Comparison of ENCODE assay signal across 17 cellular contexts in the genomic region with DNA sequence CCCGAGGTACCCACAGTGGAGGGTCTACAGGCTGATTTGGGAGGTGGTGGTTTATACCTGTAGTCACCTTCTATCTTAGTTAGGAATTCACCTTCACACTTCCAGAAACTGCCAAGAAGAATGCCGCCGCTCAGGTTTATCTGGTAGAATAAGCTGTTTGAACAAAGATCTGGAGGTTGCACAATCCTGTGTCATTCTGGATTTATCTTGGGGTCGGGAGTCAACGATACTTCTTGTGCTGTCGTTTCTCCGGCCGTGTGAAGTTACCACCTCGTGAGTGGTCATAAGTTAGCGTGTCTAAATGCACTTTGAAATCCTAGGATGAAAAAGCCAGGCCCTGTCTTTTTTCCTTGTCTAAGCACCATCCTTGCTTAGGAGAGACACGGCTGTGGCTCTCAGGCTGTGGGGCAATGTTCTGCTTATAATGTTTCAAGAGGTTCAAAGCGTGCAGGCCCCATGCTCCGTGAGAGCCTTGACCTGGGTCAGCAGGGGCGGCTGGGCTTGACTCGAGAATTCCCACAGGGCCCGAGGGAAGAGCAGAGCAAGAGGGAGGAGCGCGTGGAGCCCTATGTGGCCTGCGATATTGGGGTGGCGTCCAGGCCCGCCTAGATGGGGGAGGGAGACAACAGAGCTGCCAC. TPM values are rescaled to one million over a fixed set of nuclear protein-coding genes. Genes with fewer than 3 reads are reported as not detected.
DNase-seq lines count a peak whose midpoint lies in the region; ATAC-seq and TF ChIP-seq lines count a peak whose summit lies in the region.
"Had no signal": no experiment of that assay in that cellular context is flagged by ENCODE, and none has a peak within 500 bp of the region (broad histone marks: within the 10 kb centered on the region; RNA-seq: fewer than 3 reads in every experiment).

No MANE protein-coding gene starts in this region.

- TF ChIP-seq CTCF in foreskin fibroblast (IDR thresholded peaks at IDR 0.05; ENCODE audit: low read depth, low read length): no peak

- no peak overlapping the region for H3K27ac ChIP-seq in BLaER1 treated with 17β-estradiol and CSF1 and Interleukin-3, amounts not matched to agents 10 nM and 100 nM
- H3K27ac ChIP-seq in epithelial cell of prostate: no peak overlapping the region
- H3K27ac ChIP-seq: ascending aorta, parathyroid adenoma had no signal

- peaks cover 14 to 54% (median 24%) of the 10 kb centered on the region in 11 experiments for H3K36me3 ChIP-seq in BLaER1 treated with 17β-estradiol and CSF1 and Interleukin-3, amounts not matched to agents 10 nM and 100 nM

- ATAC-seq in HG02970 (IDR thresholded peaks at IDR 0.05; ENCODE audit: low FRiP score, unreplicated experiment): no peak
- no peak for ATAC-seq in GM18502 (IDR thresholded peaks at IDR 0.05; ENCODE audit: poor library complexity, unreplicated experiment)

- DNase-seq in epithelial cell of prostate (ENCODE audit: low read depth, low spot score) (peak; percentile 34), mucosa of gallbladder (ENCODE audit: low spot score) (peak; percentile 59), foreskin fibroblast (no peak)
- no peak for DNase-seq in activated CD4-positive, CD25-positive, alpha-beta regulatory T cell treated with anti-CD3 and anti-CD28 coated beads, Interleukin-2, amount 50 U/mL, for 72 hours
- DNase-seq: DMS 273 treated with DMSO at 0.1 percent for 48 hours; effector CD8-positive, alpha-beta T cell; head of caudate nucleus; NCI-H1105; T-helper 1 cell had no signal

- no peak for TF ChIP-seq RAD21 in Ishikawa (IDR thresholded peaks at IDR 0.05; ENCODE audit: low read depth)

- no peak for TF ChIP-seq EP300 in Ishikawa (IDR thresholded peaks at IDR 0.05; ENCODE audit: borderline replicate concordance)

- H4K20me1 ChIP-seq in BLaER1 treated with 17β-estradiol and CSF1 and Interleukin-3, amounts not matched to agents 10 nM and 100 nM: peaks cover 0 to 69% (median 40%) of the 10 kb centered on the region in 11 experiments; a peak in 19 of 22 replicates

- H3K9ac ChIP-seq in BLaER1 treated with 17β-estradiol and CSF1 and Interleukin-3, amounts not matched to agents 10 nM and 100 nM: no peak overlapping the region; a peak in 1 of 22 replicates
- H3K9ac ChIP-seq: parathyroid adenoma had no signal

- peak overlapping the region in 10 of 11 experiments; percentile 19 to 54 (median 33); a peak in 15 of 22 replicates for H3K4me2 ChIP-seq in BLaER1 treated with 17β-estradiol and CSF1 and Interleukin-3, amounts not matched to agents 10 nM and 100 nM

- H3K27me3 ChIP-seq in BLaER1 treated with 17β-estradiol and CSF1 and Interleukin-3, amounts not matched to agents 10 nM and 100 nM: no peaks in the 10 kb centered on the region
- H3K27me3 ChIP-seq: ascending aorta had no signal

- H3K9me3 ChIP-seq in BLaER1 treated with 17β-estradiol and CSF1 and Interleukin-3, amounts not matched to agents 10 nM and 100 nM (replicated peaks in 1 of 11): no peaks in the 10 kb centered on the region
- H3K9me3 ChIP-seq: ascending aorta had no signal

- H3K4me3 ChIP-seq in BLaER1 treated with 17β-estradiol and CSF1 and Interleukin-3, amounts not matched to agents 10 nM and 100 nM: no peak overlapping the region
- H3K4me3 ChIP-seq in foreskin fibroblast (ENCODE audit: low read depth in 1 of 2, low read length in 2 of 2): no peak overlapping the region
- H3K4me3 ChIP-seq: ascending aorta had no signal

- H3K4me1 ChIP-seq in BLaER1 treated with 17β-estradiol and CSF1 and Interleukin-3, amounts not matched to agents 10 nM and 100 nM: peaks cover 13 to 52% (median 41%) of the 10 kb centered on the region in 10 experiments
- H3K4me1 ChIP-seq: ascending aorta, parathyroid adenoma had no signal

TF ChIP-seq in Ishikawa, 13 proteins besides CTCF, POLR2A, EP300 and RAD21:
- peak; percentile 93 for TF ChIP-seq CEBPB (IDR thresholded peaks at IDR 0.05)
- TF ChIP-seq, protein P1, sequence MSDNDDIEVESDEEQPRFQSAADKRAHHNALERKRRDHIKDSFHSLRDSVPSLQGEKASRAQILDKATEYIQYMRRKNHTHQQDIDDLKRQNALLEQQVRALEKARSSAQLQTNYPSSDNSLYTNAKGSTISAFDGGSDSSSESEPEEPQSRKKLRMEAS (IDR thresholded peaks at IDR 0.05): no peak
- TF ChIP-seq, protein P2, sequence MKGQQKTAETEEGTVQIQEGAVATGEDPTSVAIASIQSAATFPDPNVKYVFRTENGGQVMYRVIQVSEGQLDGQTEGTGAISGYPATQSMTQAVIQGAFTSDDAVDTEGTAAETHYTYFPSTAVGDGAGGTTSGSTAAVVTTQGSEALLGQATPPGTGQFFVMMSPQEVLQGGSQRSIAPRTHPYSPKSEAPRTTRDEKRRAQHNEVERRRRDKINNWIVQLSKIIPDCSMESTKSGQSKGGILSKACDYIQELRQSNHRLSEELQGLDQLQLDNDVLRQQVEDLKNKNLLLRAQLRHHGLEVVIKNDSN (IDR thresholded peaks at IDR 0.05): no peak

RNA-seq across cellular contexts. Expression of gene GRIFIN, which starts 35.5 kb away (rescaled TPM):
- not detected for total RNA-seq in mucosa of gallbladder
- total RNA-seq: ascending aorta, OCI-LY7, urinary bladder had no signal

RNA-seq across cellular contexts. Expression of gene CHST12, which starts 37.3 kb away (rescaled TPM):
- total RNA-seq in mucosa of gallbladder: 26.8 TPM

Comparison
In these comparisons a context has a peak if more than half of its experiments do, and no peak if none do; other contexts are left out.
1. DNase-seq: peak in epithelial cell of prostate (single experiment) and mucosa of gallbladder (single experiment); none in foreskin fibroblast (0 of 2) and activated CD4-positive, CD25-positive, alpha-beta regulatory T cell treated with anti-CD3 and anti-CD28 coated beads, Interleukin-2, amount 50 U/mL, for 72 hours (single experiment).